Comparison of ENCODE assay signal across 16 cellular contexts in the genomic region with DNA sequence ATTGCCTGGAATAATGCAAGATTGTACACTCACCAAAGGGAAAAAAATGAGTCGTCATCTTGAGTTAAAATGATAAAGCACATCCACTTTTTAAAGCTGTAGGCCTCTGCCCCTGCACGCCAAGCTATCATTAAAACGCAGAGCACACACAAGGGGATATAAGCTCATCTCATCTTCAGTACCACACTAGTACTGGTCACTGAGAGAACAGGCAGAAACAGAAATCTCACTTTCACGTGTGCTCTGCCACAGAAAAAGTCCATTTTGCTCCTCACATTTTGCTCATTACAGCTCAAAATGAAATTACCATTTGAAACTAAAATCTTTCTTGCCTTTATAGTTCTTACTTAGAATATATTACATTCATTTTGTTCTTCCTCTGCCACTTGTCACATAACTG.
DNase-seq lines count a peak whose midpoint lies in the region; ATAC-seq, FAIRE-seq and TF ChIP-seq lines count a peak whose summit lies in the region.
"Had no signal": no experiment of that assay in that cellular context is flagged by ENCODE, and none has a peak within 500 bp of the region (broad histone marks: within the 10 kb centered on the region; RNA-seq: fewer than 3 reads in every experiment).

No MANE protein-coding gene starts in this region.

- H3K27ac Mint-ChIP-seq in activated T-helper 17 cell treated with anti-CD3 and anti-CD28 coated beads, Interleukin-2, amount 50 U/mL, for 72 hours = no peak overlapping the region
- H3K27ac Mint-ChIP-seq: progenitor cell of endocrine pancreas, WTC11 had no signal

- H3K4me3 ChIP-seq in GM06990 (replicated peaks; ENCODE audit: low read depth, low read length) = no peak overlapping the region
- H3K4me3 ChIP-seq: upper lobe of left lung had no signal

- peaks cover 19% of the 10 kb centered on the region for H3K27me3 Mint-ChIP-seq in activated T-helper 17 cell treated with anti-CD3 and anti-CD28 coated beads, Interleukin-2, amount 50 U/mL, for 72 hours
- H3K27me3 Mint-ChIP-seq: progenitor cell of endocrine pancreas had no signal

- H3K4me3 Mint-ChIP-seq in activated T-helper 17 cell treated with anti-CD3 and anti-CD28 coated beads, Interleukin-2, amount 50 U/mL, for 72 hours = no peak overlapping the region
- H3K4me3 Mint-ChIP-seq: WTC11 had no signal

- TF ChIP-seq CTCF in GM06990 (IDR thresholded peaks at IDR 0.05; ENCODE audit: insufficient read depth, low read length, poor library complexity, severe bottlenecking) = no peak

- no peak for TF ChIP-seq POLR2A in GM12891 (IDR thresholded peaks at IDR 0.05; ENCODE audit: low read depth, low read length)

- ATAC-seq in GM19035 (IDR thresholded peaks at IDR 0.05; ENCODE audit: unreplicated experiment) (peak; percentile 88), HG02642 (IDR thresholded peaks at IDR 0.05; ENCODE audit: poor library complexity, unreplicated experiment) (peak; percentile 47)
- peak; percentile 70 for ATAC-seq in activated T-helper 17 cell treated with anti-CD3 and anti-CD28 coated beads, Interleukin-2, amount 50 U/mL, for 72 hours (replicated peaks)
- ATAC-seq: WTC11 had no signal

- no peaks in the 10 kb centered on the region for H3K36me3 Mint-ChIP-seq in activated T-helper 17 cell treated with anti-CD3 and anti-CD28 coated beads, Interleukin-2, amount 50 U/mL, for 72 hours (ENCODE audit: low read depth)
- H3K36me3 Mint-ChIP-seq: WTC11 had no signal

- peaks cover 6% of the 10 kb centered on the region for H3K4me1 Mint-ChIP-seq in activated T-helper 17 cell treated with anti-CD3 and anti-CD28 coated beads, Interleukin-2, amount 50 U/mL, for 72 hours

- no peaks in the 10 kb centered on the region for H3K9me3 Mint-ChIP-seq in activated T-helper 17 cell treated with anti-CD3 and anti-CD28 coated beads, Interleukin-2, amount 50 U/mL, for 72 hours

- FAIRE-seq in GM12891 (lab: Jason Lieb, UNC) = no peak

- H3K36me3 ChIP-seq in GM06990 (ENCODE audit: control insufficient read depth, insufficient read depth, low read length) = no peaks in the 10 kb centered on the region
- H3K36me3 ChIP-seq: upper lobe of left lung had no signal

- H3K27me3 ChIP-seq in GM06990 (replicated peaks; ENCODE audit: control insufficient read depth, insufficient read depth, low read length) = no peaks in the 10 kb centered on the region
- H3K27me3 ChIP-seq: upper lobe of left lung had no signal

- peak; percentile 18 for DNase-seq in GM06990 (ENCODE audit: extremely low read depth, insufficient read length)
- DNase-seq in effector CD8-positive, alpha-beta T cell (lab: John Stamatoyannopoulos, UW) = no peak
- no peak for DNase-seq in occipital lobe (lab: John Stamatoyannopoulos, UW)
- no peak for DNase-seq in DMS153 (lab: John Stamatoyannopoulos, UW)
- no peak for DNase-seq in GM12891 (ENCODE audit: insufficient read length, low spot score)
- DNase-seq: ACHN; amniotic stem cell; Caco-2; NCI-H2171 treated with DMSO at 0.1 percent for 48 hours; stimulated activated CD4-positive, alpha-beta T cell treated with anti-CD3 and anti-CD28 coated beads, Interleukin-15, amount 100 ng/mL, for 24 hours; upper lobe of left lung had no signal

TF ChIP-seq in GM12891, 5 proteins besides CTCF, POLR2A, EP300 and RAD21:
- TF ChIP-seq SPI1 (IDR thresholded peaks at IDR 0.05; ENCODE audit: low read depth, low read length) (no peak), POLR2AphosphoS5 (IDR thresholded peaks at IDR 0.05; ENCODE audit: low read depth, low read length) (no peak)
